ENCODE assay signal across 8 cellular contexts in genomic region chr14:96204151-96205058, GRCh38. TPM values are rescaled to one million over a fixed set of nuclear protein-coding genes. Genes with fewer than 3 reads are reported as not detected.
DNase-seq lines count a peak whose midpoint lies in the region; ATAC-seq and TF ChIP-seq lines count a peak whose summit lies in the region.
"Had no signal": no experiment of that assay in that cellular context is flagged by ENCODE, and none has a peak within 500 bp of the region (broad histone marks: within the 10 kb centered on the region; RNA-seq: fewer than 3 reads in every experiment).

TSS of gene BDKRB2 (plus strand) at chr14:96204839. CDS start at chr14:96237108, 32,269 bp downstream.

- peak within 1 kb of the TSS; percentile 64 for H3K4me3 Mint-ChIP-seq in WTC11

- H3K4me1 ChIP-seq in foreskin keratinocyte: peaks cover 22% of the 10 kb centered on the region

- peak within 1 kb of the TSS; percentile 47 for H3K4me3 ChIP-seq in neural cell (ENCODE audit: low read length)

- peaks cover 18% of the 10 kb centered on the region for H3K4me1 Mint-ChIP-seq in WTC11

- no peak for TF ChIP-seq RAD21 in neural cell (conservative IDR thresholded peaks at IDR 0.05)

- peaks cover 5% of the 10 kb centered on the region; the same call in 1 of the 2 replicates for H3K9me3 Mint-ChIP-seq in WTC11

- H3K4me2 ChIP-seq in neural cell (ENCODE audit: low read length): no peak within 1 kb of the TSS

- H3K79me2 ChIP-seq in neural cell (replicated peaks; ENCODE audit: insufficient read depth, low read length): no peaks in the 10 kb centered on the region

- TF ChIP-seq CTCF in WTC11 (IDR thresholded peaks at IDR 0.05) (no peak), foreskin keratinocyte (conservative IDR thresholded peaks at IDR 0.05) (no peak), neural cell (IDR thresholded peaks at IDR 0.05; ENCODE audit: poor library complexity, severe bottlenecking) (no peak)

- no peaks in the 10 kb centered on the region for H3K9me2 ChIP-seq in neural cell (ENCODE audit: insufficient read depth, low read length)

- peak; percentile 45 for ATAC-seq in GM18868 (IDR thresholded peaks at IDR 0.05; ENCODE audit: unreplicated experiment)
- peak; percentile 82 for ATAC-seq in WTC11
- peak; percentile 84 for ATAC-seq in foreskin keratinocyte
- ATAC-seq in GM18858 (IDR thresholded peaks at IDR 0.05; ENCODE audit: unreplicated experiment): no peak

- H3K9ac ChIP-seq in neural cell (ENCODE audit: low read length): no peak within 1 kb of the TSS

- peaks cover 30% of the 10 kb centered on the region for H3K27me3 Mint-ChIP-seq in WTC11 (ENCODE audit: low read depth)

- H2AFZ ChIP-seq in neural cell (ENCODE audit: low read depth, low read length): no peak within 1 kb of the TSS

- TF ChIP-seq EP300 in neural cell (conservative IDR thresholded peaks at IDR 0.05; ENCODE audit: poor library complexity, severe bottlenecking): no peak

- no peaks in the 10 kb centered on the region for H3K9me3 ChIP-seq in neural cell (ENCODE audit: low read length)

- POLR2A ChIA-PET in WTC11 (lab: Charles Lee): no interaction called here

- H3K27ac ChIP-seq in foreskin keratinocyte (peak within 1 kb of the TSS; percentile 73), neural cell (ENCODE audit: low read length) (no peak within 1 kb of the TSS)

- H3K27me3 ChIP-seq in foreskin keratinocyte: no peaks in the 10 kb centered on the region
- peaks cover 5% of the 10 kb centered on the region for H3K27me3 ChIP-seq in neural cell (ENCODE audit: insufficient read depth, low read depth, low read length)

- no peaks in the 10 kb centered on the region for H4K20me1 ChIP-seq in neural cell (ENCODE audit: insufficient read depth)

- no peaks in the 10 kb centered on the region for H3K36me3 Mint-ChIP-seq in WTC11

- CTCF ChIA-PET in WTC11 (lab: Charles Lee): interaction anchor here (0.7 to 3.5 kb wide), 3 partner anchors 21 to 104 kb away, joined by 3 to 19 read pairs (median 5); no protein-coding TSS in a partner anchor

- H3K36me3 ChIP-seq in neural cell (ENCODE audit: insufficient read depth, low read length): no peaks in the 10 kb centered on the region

- H3K27ac Mint-ChIP-seq in WTC11: no peak within 1 kb of the TSS

- DNase-seq in NCI-H187 (lab: John Stamatoyannopoulos, UW) (peak; percentile 75 to 76), WTC11 (ENCODE audit: low spot score) (peak; percentile 65), foreskin keratinocyte (peak in 1 of 2 donors; percentile 69)
- DNase-seq in activated CD4-positive, CD25-positive, alpha-beta regulatory T cell (lab: John Stamatoyannopoulos, UW): no peak

- no peaks in the 10 kb centered on the region for H3F3A ChIP-seq in neural cell (ENCODE audit: insufficient read depth, low read length, poor library complexity, severe bottlenecking)

TF ChIP-seq in WTC11, 78 proteins besides CTCF, POLR2A, EP300 and RAD21:
- TF ChIP-seq FOXK1 (CRISPR knock-in tag; IDR thresholded peaks at IDR 0.05) (0 out of 2 replicates have a peak, but pooled peaks have one; percentile 10), ZBTB21 (CRISPR knock-in tag; IDR thresholded peaks at IDR 0.05; ENCODE audit: borderline replicate concordance) (peak; percentile 74; the same call in 1 of the 2 replicates), FOXP1 (CRISPR knock-in tag; IDR thresholded peaks at IDR 0.05; ENCODE audit: borderline replicate concordance) (peak; percentile 12; the same call in 1 of the 2 replicates), GABPB1 (CRISPR knock-in tag; IDR thresholded peaks at IDR 0.05) (peak; percentile 73), ZNF423 (CRISPR knock-in tag; IDR thresholded peaks at IDR 0.05) (peak; percentile 84), SP1 (CRISPR knock-in tag; conservative IDR thresholded peaks at IDR 0.05) (0 out of 2 replicates have a peak, but pooled peaks have one; percentile 46), GTF2I (CRISPR knock-in tag; conservative IDR thresholded peaks at IDR 0.05) (no peak), ELF4 (CRISPR knock-in tag; IDR thresholded peaks at IDR 0.05; ENCODE audit: low read depth) (no peak)

TF ChIP-seq in neural cell, 6 proteins besides CTCF, POLR2A, EP300 and RAD21:
- TF ChIP-seq, protein P1, sequence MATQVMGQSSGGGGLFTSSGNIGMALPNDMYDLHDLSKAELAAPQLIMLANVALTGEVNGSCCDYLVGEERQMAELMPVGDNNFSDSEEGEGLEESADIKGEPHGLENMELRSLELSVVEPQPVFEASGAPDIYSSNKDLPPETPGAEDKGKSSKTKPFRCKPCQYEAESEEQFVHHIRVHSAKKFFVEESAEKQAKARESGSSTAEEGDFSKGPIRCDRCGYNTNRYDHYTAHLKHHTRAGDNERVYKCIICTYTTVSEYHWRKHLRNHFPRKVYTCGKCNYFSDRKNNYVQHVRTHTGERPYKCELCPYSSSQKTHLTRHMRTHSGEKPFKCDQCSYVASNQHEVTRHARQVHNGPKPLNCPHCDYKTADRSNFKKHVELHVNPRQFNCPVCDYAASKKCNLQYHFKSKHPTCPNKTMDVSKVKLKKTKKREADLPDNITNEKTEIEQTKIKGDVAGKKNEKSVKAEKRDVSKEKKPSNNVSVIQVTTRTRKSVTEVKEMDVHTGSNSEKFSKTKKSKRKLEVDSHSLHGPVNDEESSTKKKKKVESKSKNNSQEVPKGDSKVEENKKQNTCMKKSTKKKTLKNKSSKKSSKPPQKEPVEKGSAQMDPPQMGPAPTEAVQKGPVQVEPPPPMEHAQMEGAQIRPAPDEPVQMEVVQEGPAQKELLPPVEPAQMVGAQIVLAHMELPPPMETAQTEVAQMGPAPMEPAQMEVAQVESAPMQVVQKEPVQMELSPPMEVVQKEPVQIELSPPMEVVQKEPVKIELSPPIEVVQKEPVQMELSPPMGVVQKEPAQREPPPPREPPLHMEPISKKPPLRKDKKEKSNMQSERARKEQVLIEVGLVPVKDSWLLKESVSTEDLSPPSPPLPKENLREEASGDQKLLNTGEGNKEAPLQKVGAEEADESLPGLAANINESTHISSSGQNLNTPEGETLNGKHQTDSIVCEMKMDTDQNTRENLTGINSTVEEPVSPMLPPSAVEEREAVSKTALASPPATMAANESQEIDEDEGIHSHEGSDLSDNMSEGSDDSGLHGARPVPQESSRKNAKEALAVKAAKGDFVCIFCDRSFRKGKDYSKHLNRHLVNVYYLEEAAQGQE (IDR thresholded peaks at IDR 0.05; ENCODE audit: borderline replicate concordance): no peak
- TF ChIP-seq MXI1 (conservative IDR thresholded peaks at IDR 0.05; ENCODE audit: poor library complexity, severe bottlenecking) (no peak), POLR2AphosphoS5 (IDR thresholded peaks at IDR 0.05) (no peak), EZH2 (IDR thresholded peaks at IDR 0.05; ENCODE audit: borderline replicate concordance, insufficient read depth, low read length, poor library complexity, severe bottlenecking) (no peak), TAF1 (IDR thresholded peaks at IDR 0.05; ENCODE audit: low read depth) (no peak), SMC3 (conservative IDR thresholded peaks at IDR 0.05; ENCODE audit: poor library complexity) (no peak)
TF ChIP-seq in neural cell: peak in this region for 0.

RNA-seq across cellular contexts. Expression of gene BDKRB2, which starts in this region (rescaled TPM):
- total RNA-seq in WTC11 (2021) (0.17 to 0.30 TPM (median 0.18 TPM) in 3 replicates), foreskin keratinocyte (16.7 and 20.7 TPM in 2 replicates)
- polyA plus RNA-seq in foreskin keratinocyte (5.6 and 7.9 TPM in 2 replicates), neural cell (not detected in 2 replicates)
- polyA minus RNA-seq in neural cell: not detected in 2 replicates
- total RNA-seq: activated CD8-positive, alpha-beta memory T cell treated with anti-CD3 and anti-CD28 coated beads for 36 hours had no signal

Comparison
In these comparisons a context has a peak if more than half of its experiments do, and no peak if none do; other contexts are left out.
1. RNA of gene BDKRB2 (total RNA-seq): 16.7 to 20.7 TPM in foreskin keratinocyte; 0.17 to 0.30 TPM in WTC11; every median in the first group is over 10 times any median in the second.
2. Peak in DNase-seq and ATAC-seq in WTC11; RNA of the gene not detected or under 1 TPM.
3. DNase-seq: peak in NCI-H187 (2 of 2); none in activated CD4-positive, CD25-positive, alpha-beta regulatory T cell (0 of 4).